ENCODE assay signal across 18 cellular contexts in the genomic region with DNA sequence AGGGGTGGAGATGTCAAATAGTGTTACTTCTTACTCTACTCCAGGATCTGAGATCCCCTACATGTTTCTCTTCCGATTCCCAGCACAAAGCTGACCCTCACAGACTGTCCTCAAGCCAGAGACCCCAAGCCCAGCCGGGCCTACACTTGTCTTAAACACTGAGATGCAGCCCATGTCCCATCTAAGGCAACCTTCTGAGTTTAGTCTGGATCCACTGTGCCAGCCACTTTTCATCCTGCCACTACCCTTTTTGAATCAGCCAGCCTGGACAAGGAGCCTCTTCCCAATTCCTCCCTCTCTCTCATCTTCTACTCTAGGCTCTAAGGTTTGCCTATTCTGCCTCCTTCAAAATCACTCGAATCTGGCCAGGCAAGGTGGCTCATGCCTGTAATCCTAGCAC. TPM values are rescaled to one million over a fixed set of nuclear protein-coding genes. Genes with fewer than 3 reads are reported as not detected.
DNase-seq lines count a peak whose midpoint lies in the region; ATAC-seq and TF ChIP-seq lines count a peak whose summit lies in the region.
"Had no signal": no experiment of that assay in that cellular context is flagged by ENCODE, and none has a peak within 500 bp of the region (broad histone marks: within the 10 kb centered on the region; RNA-seq: fewer than 3 reads in every experiment).

No MANE protein-coding gene starts in this region.

- H3K27ac Mint-ChIP-seq in MCF 10A (ENCODE audit: low read depth, unreplicated experiment): peak overlapping the region; percentile 43
- no peak overlapping the region for H3K27ac Mint-ChIP-seq in activated CD8-positive, alpha-beta memory T cell treated with anti-CD3 and anti-CD28 coated beads, Interleukin-2, amount 10 ng/mL, durations not matched to agents 7 days and 5 days

- H3K9me3 ChIP-seq in breast epithelium (no peaks in the 10 kb centered on the region), subcutaneous abdominal adipose tissue (ENCODE audit: control insufficient read depth in 5 of 5, low read length in 5 of 5) (no peaks in the 10 kb centered on the region)

- no peak for TF ChIP-seq POLR2A in breast epithelium (IDR thresholded peaks at IDR 0.05)

- H3K9me3 Mint-ChIP-seq in MCF 10A (ENCODE audit: unreplicated experiment): no peaks in the 10 kb centered on the region
- H3K9me3 Mint-ChIP-seq in activated CD8-positive, alpha-beta memory T cell treated with anti-CD3 and anti-CD28 coated beads, Interleukin-2, amount 10 ng/mL, durations not matched to agents 7 days and 5 days (ENCODE audit: low read depth): no peaks in the 10 kb centered on the region
- H3K9me3 Mint-ChIP-seq: IgD-negative memory B cell had no signal

- H3K4me1 Mint-ChIP-seq in MCF 10A (ENCODE audit: insufficient read depth, unreplicated experiment): peaks cover 8% of the 10 kb centered on the region
- H3K4me1 Mint-ChIP-seq in activated CD8-positive, alpha-beta memory T cell treated with anti-CD3 and anti-CD28 coated beads, Interleukin-2, amount 10 ng/mL, durations not matched to agents 7 days and 5 days: peaks cover 25% of the 10 kb centered on the region

- H3K9ac ChIP-seq in subcutaneous abdominal adipose tissue (ENCODE audit: low read length in 5 of 5): no peak overlapping the region

- POLR2A ChIA-PET in MCF 10A (lab: Yijun Ruan, JAX): no interaction called here

- DNase-seq in MCF 10A (ENCODE audit: unreplicated experiment) (no peak), breast epithelium (ENCODE audit: low spot score in 2 of 2) (no peak), islet precursor cell (peak; percentile 46), NCI-H1694 (lab: John Stamatoyannopoulos, UW) (no peak), NCI-H446 (lab: John Stamatoyannopoulos, UW) (no peak)
- peak; percentile 25 for DNase-seq in activated CD8-positive, alpha-beta memory T cell treated with anti-CD3 and anti-CD28 coated beads, Interleukin-2, amount 10 ng/mL, durations not matched to agents 7 days and 5 days
- DNase-seq: DMS53, GDM1, MV-4-11, NCI-H1105 treated with DMSO at 0.1 percent for 48 hours, NCI-H2081, NCI-H2171, NCI-H526, OCI-M1 had no signal

- H3K27me3 ChIP-seq in breast epithelium (no peaks in the 10 kb centered on the region), subcutaneous abdominal adipose tissue (ENCODE audit: control insufficient read depth in 5 of 5, insufficient read depth in 4 of 5, low read length in 5 of 5) (no peaks in the 10 kb centered on the region)

- H3K4me3 ChIP-seq in breast epithelium: no peak overlapping the region
- H3K4me3 ChIP-seq in subcutaneous abdominal adipose tissue (ENCODE audit: low read depth in 1 of 5, low read length in 5 of 5): no peak overlapping the region

- no TSS peak for BruUV-seq in MCF 10A (replicated peaks; lab: Mats Ljungman, UMichigan)

- no peaks in the 10 kb centered on the region for H3K36me3 Mint-ChIP-seq in MCF 10A (ENCODE audit: insufficient read depth, unreplicated experiment)
- no peaks in the 10 kb centered on the region for H3K36me3 Mint-ChIP-seq in activated CD8-positive, alpha-beta memory T cell treated with anti-CD3 and anti-CD28 coated beads, Interleukin-2, amount 10 ng/mL, durations not matched to agents 7 days and 5 days

- no peak overlapping the region for H3K27ac ChIP-seq in breast epithelium
- peak overlapping the region; percentile 30 for H3K27ac ChIP-seq in subcutaneous abdominal adipose tissue (ENCODE audit: low read depth, low read length)
- H3K27ac ChIP-seq: C4-2B had no signal

- CTCF ChIA-PET in MCF 10A (lab: Yijun Ruan, JAX): interaction anchor here (0.6 kb wide), 1 partner anchor 261 kb away, joined by 3 read pairs; no protein-coding TSS in a partner anchor
- CTCF ChIA-PET in activated CD8-positive, alpha-beta memory T cell treated with anti-CD3 and anti-CD28 coated beads, Interleukin-2, amount 10 ng/mL, durations not matched to agents 7 days and 5 days (lab: Charles Lee): interaction anchor here (1.5 kb wide), 1 partner anchor 10 kb away, joined by 4 read pairs; no protein-coding TSS in a partner anchor

- ATAC-seq in activated CD8-positive, alpha-beta memory T cell treated with anti-CD3 and anti-CD28 coated beads, Interleukin-2, amount 10 ng/mL, durations not matched to agents 7 days and 5 days: no peak
- no peak for ATAC-seq in HG03175 (IDR thresholded peaks at IDR 0.05; ENCODE audit: unreplicated experiment)

- intact Hi-C loops in MCF 10A (cut with micrococcal nuclease): no loop called here
- intact Hi-C loops in breast epithelium (cut with DNase I; ENCODE audit: low total_unique reads): no loop called here

- peaks cover 0 to 6% of the 10 kb centered on the region in 2 donors for H3K4me1 ChIP-seq in breast epithelium
- peaks cover 2 to 45% (median 40%) of the 10 kb centered on the region in 5 donors for H3K4me1 ChIP-seq in subcutaneous abdominal adipose tissue (ENCODE audit: control insufficient read depth in 5 of 5, insufficient read depth in 5 of 5, low read length in 5 of 5)

- no peaks in the 10 kb centered on the region for H3K27me3 Mint-ChIP-seq in MCF 10A (ENCODE audit: insufficient read depth, unreplicated experiment)
- peaks cover 4% of the 10 kb centered on the region for H3K27me3 Mint-ChIP-seq in activated CD8-positive, alpha-beta memory T cell treated with anti-CD3 and anti-CD28 coated beads, Interleukin-2, amount 10 ng/mL, durations not matched to agents 7 days and 5 days
- H3K27me3 Mint-ChIP-seq: IgD-negative memory B cell had no signal

- no peak overlapping the region for H3K4me3 Mint-ChIP-seq in MCF 10A (ENCODE audit: unreplicated experiment)
- no peak overlapping the region for H3K4me3 Mint-ChIP-seq in activated CD8-positive, alpha-beta memory T cell treated with anti-CD3 and anti-CD28 coated beads, Interleukin-2, amount 10 ng/mL, durations not matched to agents 7 days and 5 days

- TF ChIP-seq CTCF in MCF 10A (IDR thresholded peaks at IDR 0.05; ENCODE audit: unreplicated experiment) (no peak), breast epithelium (IDR thresholded peaks at IDR 0.05) (no peak)

- H3K36me3 ChIP-seq in breast epithelium: no peaks in the 10 kb centered on the region
- no peaks in the 10 kb centered on the region for H3K36me3 ChIP-seq in subcutaneous abdominal adipose tissue (ENCODE audit: control insufficient read depth in 5 of 5, insufficient read depth in 5 of 5, low read length in 5 of 5)

RNA-seq across cellular contexts. Expression of a gene that starts 6.2 kb away (rescaled TPM):
- 2.4 and 2.9 TPM in 2 replicates for total RNA-seq in MCF 10A (2022)
- 10 to 100 TPM in 1 of 3 donors, 1 to 10 TPM in 2; 2.9 to 11.5 (median 6.4) TPM for total RNA-seq in breast epithelium
- 1 to 10 TPM; 3.7 to 4.2 TPM for total RNA-seq in activated CD8-positive, alpha-beta memory T cell treated with anti-CD3 and anti-CD28 coated beads, Interleukin-2, amount 10 ng/mL, durations not matched to agents 7 days and 5 days

RNA-seq across cellular contexts. Expression of a gene that starts 53.5 kb away (rescaled TPM):
- total RNA-seq in MCF 10A (2022) (30.6 and 35.0 TPM in 2 replicates), breast epithelium (10 to 100 TPM; 20.0 to 22.0 (median 21.6) TPM)
- 10 to 100 TPM; 28.9 to 29.7 TPM for total RNA-seq in activated CD8-positive, alpha-beta memory T cell treated with anti-CD3 and anti-CD28 coated beads, Interleukin-2, amount 10 ng/mL, durations not matched to agents 7 days and 5 days

RNA-seq across cellular contexts. Expression of a gene that starts 53.8 kb away (rescaled TPM):
- total RNA-seq in MCF 10A (2022): 3.3 and 3.5 TPM in 2 replicates
- total RNA-seq in breast epithelium: 1 to 10 TPM; 1.3 to 2.6 (median 1.3) TPM
- total RNA-seq in activated CD8-positive, alpha-beta memory T cell treated with anti-CD3 and anti-CD28 coated beads, Interleukin-2, amount 10 ng/mL, durations not matched to agents 7 days and 5 days: 10 to 100 TPM in 1 of 2 experiments, 1 to 10 TPM in 1; 9.3 to 13.6 TPM

Comparison
In these comparisons a context has a peak if more than half of its experiments do, and no peak if none do; other contexts are left out.
1. DNase-seq: peak in activated CD8-positive, alpha-beta memory T cell treated with anti-CD3 and anti-CD28 coated beads, Interleukin-2, amount 10 ng/mL, durations not matched to agents 7 days and 5 days (single experiment) and islet precursor cell (single experiment); none in MCF 10A (single experiment), breast epithelium (0 of 2), NCI-H1694 (single experiment) and NCI-H446 (0 of 2).